In the genomic region with DNA sequence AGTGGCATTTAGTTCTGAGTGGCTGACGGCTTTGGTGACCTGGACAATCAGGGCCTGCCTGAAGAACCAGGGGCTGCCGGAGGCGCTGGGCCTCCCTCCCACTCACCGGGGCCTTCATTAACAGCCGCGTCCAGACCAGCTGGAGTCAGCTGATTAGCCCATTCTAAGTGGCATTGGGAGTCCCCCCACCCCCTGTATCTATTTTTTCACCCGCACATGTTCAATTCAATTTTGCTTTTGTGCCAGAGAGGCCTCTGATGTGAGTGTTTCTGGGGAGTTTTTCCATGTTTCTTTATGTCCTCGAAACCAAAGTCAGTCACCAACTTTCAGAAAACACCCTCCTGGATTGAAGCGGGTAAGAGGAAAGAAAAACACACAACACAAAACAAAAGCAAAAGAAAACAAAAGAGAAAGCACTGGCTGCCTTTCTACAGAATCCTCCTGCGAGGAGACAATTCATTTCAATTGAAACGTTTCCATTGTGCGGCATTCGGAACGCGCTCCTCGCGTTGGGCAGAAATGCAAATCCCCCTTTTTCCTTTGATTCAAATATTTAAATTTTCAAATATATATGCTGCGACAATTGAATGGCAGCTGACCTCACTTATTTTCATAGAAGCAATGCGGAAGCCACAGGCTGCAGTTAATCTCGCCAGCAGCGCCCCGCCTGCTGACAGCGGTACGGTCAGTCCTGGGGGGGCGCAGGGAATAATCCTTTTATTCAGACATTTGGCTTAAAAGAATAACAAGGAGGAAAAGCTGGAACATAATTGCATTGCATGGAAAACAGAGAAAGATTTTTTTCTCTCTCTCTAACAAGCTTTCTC, we compare ENCODE assay signal across 10 cellular contexts. TPM values are rescaled to one million over a fixed set of nuclear protein-coding genes. Genes with fewer than 3 reads are reported as not detected.
DNase-seq lines count a peak whose midpoint lies in the region; ATAC-seq, FAIRE-seq and TF ChIP-seq lines count a peak whose summit lies in the region.
"Had no signal": no experiment of that assay in that cellular context is flagged by ENCODE, and none has a peak within 500 bp of the region (broad histone marks: within the 10 kb centered on the region; RNA-seq: fewer than 3 reads in every experiment).

No MANE protein-coding gene starts in this region.

- peaks cover 2% of the 10 kb centered on the region for H3K36me3 Mint-ChIP-seq in astrocyte (ENCODE audit: low read depth, unreplicated experiment)
- H3K36me3 Mint-ChIP-seq: CD8-positive, alpha-beta memory T cell had no signal

- H3K36me3 ChIP-seq in HUES64 (ENCODE audit: insufficient read depth, low read length): no peaks in the 10 kb centered on the region
- no peaks in the 10 kb centered on the region for H3K36me3 ChIP-seq in astrocyte (ENCODE audit: insufficient read depth, low read length)
- no peaks in the 10 kb centered on the region for H3K36me3 ChIP-seq in spleen

- H4K20me1 ChIP-seq in astrocyte (ENCODE audit: insufficient read depth, low read length): no peaks in the 10 kb centered on the region

- no peak overlapping the region for H3K27ac Mint-ChIP-seq in astrocyte (ENCODE audit: unreplicated experiment)
- H3K27ac Mint-ChIP-seq: CD8-positive, alpha-beta memory T cell had no signal

- DNase-seq in astrocyte (ENCODE audit: low read depth): no peak
- peak; percentile 13 for DNase-seq in iris pigment epithelial cell (ENCODE audit: low read depth)
- DNase-seq in spleen: no peak
- DNase-seq in stimulated activated CD8-positive, alpha-beta memory T cell treated with anti-CD3 and anti-CD28 coated beads, Interleukin-4, amount 100 ng/mL, for 48 hours: no peak
- DNase-seq in T1000 (lab: John Stamatoyannopoulos, UW): no peak
- DNase-seq: CD8-positive, alpha-beta memory T cell; GF-D8; NCI-H226 had no signal

- ATAC-seq in HG03025 (IDR thresholded peaks at IDR 0.05; ENCODE audit: low FRiP score, unreplicated experiment): no peak

- peak overlapping the region; percentile 64 for H3K4me2 ChIP-seq in astrocyte (ENCODE audit: low read length)

- peaks cover 14% of the 10 kb centered on the region for H3K9me3 Mint-ChIP-seq in astrocyte (ENCODE audit: unreplicated experiment)
- H3K9me3 Mint-ChIP-seq: CD8-positive, alpha-beta memory T cell had no signal

- H3K4me1 Mint-ChIP-seq in astrocyte (ENCODE audit: low read depth, unreplicated experiment): peaks cover 2% of the 10 kb centered on the region

- no peak for TF ChIP-seq POLR2A in spleen (IDR thresholded peaks at IDR 0.05)

- H3K27me3 Mint-ChIP-seq in astrocyte (ENCODE audit: low read depth, unreplicated experiment): peaks cover 61% of the 10 kb centered on the region

- no peak overlapping the region for H3K9ac ChIP-seq in HUES64 (ENCODE audit: low read depth, low read length)
- H3K9ac ChIP-seq in astrocyte (ENCODE audit: low read length): no peak overlapping the region

- no peak overlapping the region for H3K4me3 Mint-ChIP-seq in astrocyte (ENCODE audit: unreplicated experiment)

- no peak overlapping the region for H2AFZ ChIP-seq in astrocyte (ENCODE audit: low read depth, low read length)

- no peaks in the 10 kb centered on the region for H3K79me2 ChIP-seq in astrocyte (ENCODE audit: insufficient read depth, low read length)

- H3K27ac ChIP-seq in HUES64 (ENCODE audit: low read depth, low read length): no peak overlapping the region; the same call in 1 of the 2 replicates
- H3K27ac ChIP-seq in astrocyte (ENCODE audit: low read depth, low read length): no peak overlapping the region
- no peak overlapping the region for H3K27ac ChIP-seq in spleen

- H3K4me3 ChIP-seq in HUES64 (ENCODE audit: low read length) (peak overlapping the region; percentile 8), astrocyte (ENCODE audit: insufficient read depth, low read depth, low read length) (no peak overlapping the region), spleen (peak overlapping the region; percentile 6 to 54 (median 18))

- H3K4me1 ChIP-seq in HUES64 (ENCODE audit: insufficient read depth, low read length) (peaks cover 25% of the 10 kb centered on the region), astrocyte (ENCODE audit: insufficient read depth, low read length) (peaks cover 3% of the 10 kb centered on the region), spleen (peaks cover 0 to 50% (median 18%) of the 10 kb centered on the region in 6 donors)

- intact Hi-C loops in spleen (cut with DNase I; ENCODE audit: low total_unique reads): no loop called here

- peaks cover 5% of the 10 kb centered on the region; the same call in 1 of the 2 replicates for H3K9me3 ChIP-seq in HUES64 (ENCODE audit: insufficient read depth, low read depth, low read length)
- peaks cover 4% of the 10 kb centered on the region for H3K9me3 ChIP-seq in astrocyte (ENCODE audit: insufficient read depth, low read depth, low read length)
- H3K9me3 ChIP-seq in spleen: peaks cover 0 to 4% (median 0%) of the 10 kb centered on the region in 8 donors

- no peak for TF ChIP-seq CTCF in astrocyte (IDR thresholded peaks at IDR 0.05; ENCODE audit: insufficient read depth, low read depth, low read length)
- TF ChIP-seq CTCF in spleen (IDR thresholded peaks at IDR 0.05 in 8 of 11, conservative IDR thresholded peaks at IDR 0.05 in 3 of 11): no peak

- H3K27me3 ChIP-seq in HUES64 (ENCODE audit: insufficient read depth, low read length): peaks cover 90% of the 10 kb centered on the region
- peaks cover 41% of the 10 kb centered on the region for H3K27me3 ChIP-seq in astrocyte (ENCODE audit: insufficient read depth, low read length)
- H3K27me3 ChIP-seq in spleen (replicated peaks in 1 of 7): peaks cover 0 to 86% (median 38%) of the 10 kb centered on the region in 7 donors

- 17% methylated on average over 23 of the region's 25 CpGs for WGBS in HUES64
- WGBS in spleen, 5 donors: 40 to 52% (median 40%) methylated on average over 25 of the region's 25 CpGs

- FAIRE-seq in astrocyte (lab: Jason Lieb, UNC): no peak

RNA-seq across cellular contexts. Expression of a gene that starts 17.6 kb away (rescaled TPM):
- polyA plus RNA-seq in HUES64 (2013, experiment 1 of 2): 18.6 TPM
- polyA plus RNA-seq in HUES64 (2013, experiment 2 of 2): 31.3 TPM
- 3.8 and 7.5 TPM in 2 replicates for total RNA-seq in astrocyte
- total RNA-seq in spleen: 10 to 100 TPM in 6 of 7 donors, 1 to 10 TPM in 1; 7.8 to 40.4 (median 20.7) TPM
- polyA plus RNA-seq in spleen: 10 to 100 TPM in 2 of 3 donors, 1 to 10 TPM in 1; 5.4 to 14.6 (median 11.7) TPM
